26 cellular contexts compared by ENCODE assay signal in genomic region chr6:19329078-19329477, GRCh38.
"Had no signal": no experiment of that assay in that cellular context is flagged by ENCODE, and none has a peak within 500 bp of the region (broad histone marks: within the 10 kb centered on the region; RNA-seq: fewer than 3 reads in every experiment).

No MANE protein-coding gene starts in this region.

- DNase-seq: activated CD4-positive, alpha-beta memory T cell treated with anti-CD3 and anti-CD28 coated beads for 36 hours; activated CD4-positive, alpha-beta T cell treated with anti-CD3 and anti-CD28 coated beads for 36 hours; activated CD4-positive, alpha-beta T cell treated with anti-CD3 and anti-CD28 coated beads, Interleukin-2, amount 10 ng/mL, durations not matched to agents 24 days and 14 days; activated CD4-positive, CD25-positive, alpha-beta regulatory T cell; activated CD4-positive, CD25-positive, alpha-beta regulatory T cell treated with anti-CD3 and anti-CD28 coated beads, Interleukin-2, amount 50 U/mL, for 72 hours; activated CD8-positive, alpha-beta memory T cell treated with anti-CD3 and anti-CD28 coated beads, Interleukin-2, amount 10 ng/mL, durations not matched to agents 7 days and 5 days; activated CD8-positive, alpha-beta memory T cell treated with anti-CD3 and anti-CD28 coated beads, Interleukin-2, amount 50 U/mL, for 4 hours; activated CD8-positive, alpha-beta T cell treated with anti-CD3 and anti-CD28 coated beads, Interleukin-2, amount 10 ng/mL, durations not matched to agents 7 days and 5 days; activated effector memory CD4-positive, alpha-beta T cell treated with anti-CD3 and anti-CD28 coated beads, Interleukin-2, amount 50 U/mL, for 16 hours; activated naive CD4-positive, alpha-beta T cell treated with anti-CD3 and anti-CD28 coated beads for 36 hours; activated naive CD8-positive, alpha-beta T cell treated with anti-CD3 and anti-CD28 coated beads for 36 hours; activated naive CD8-positive, alpha-beta T cell treated with anti-CD3 and anti-CD28 coated beads, Interleukin-2, amount 50 U/mL, for 24 hours; activated T-cell treated with anti-CD3 and anti-CD28 coated beads, Interleukin-2, amount 50 U/mL, for 1 hour; activated T-cell treated with anti-CD3 and anti-CD28 coated beads, Interleukin-2, amount 50 U/mL, for 48 hours; adrenal gland; amygdala; aorta; body of pancreas; central memory CD4-positive, alpha-beta T cell; cerebellar nuclear complex; colonic mucosa; effector CD8-positive, alpha-beta T cell; esophagus squamous epithelium; foreskin melanocyte; T-helper 2 cell had no signal

- H3K27me3 ChIP-seq: adrenal gland, body of pancreas, colonic mucosa, esophagus squamous epithelium, gastroesophageal sphincter had no signal

- H3K36me3 ChIP-seq: adrenal gland, colonic mucosa, esophagus squamous epithelium, gastroesophageal sphincter had no signal

- ATAC-seq: activated CD4-positive, alpha-beta T cell treated with anti-CD3 and anti-CD28 coated beads for 36 hours; activated CD8-positive, alpha-beta memory T cell treated with anti-CD3 and anti-CD28 coated beads, Interleukin-2, amount 10 ng/mL, durations not matched to agents 7 days and 5 days; activated CD8-positive, alpha-beta T cell treated with anti-CD3 and anti-CD28 coated beads, Interleukin-2, amount 10 ng/mL, durations not matched to agents 7 days and 5 days; activated naive CD8-positive, alpha-beta T cell treated with anti-CD3 and anti-CD28 coated beads, Interleukin-2, amount 50 U/mL, for 24 hours; body of pancreas; gastroesophageal sphincter had no signal

- H3K27ac ChIP-seq: adrenal gland, body of pancreas, colonic mucosa, esophagus squamous epithelium had no signal

- H3K9me3 ChIP-seq: adrenal gland, body of pancreas, colonic mucosa, esophagus squamous epithelium, gastroesophageal sphincter had no signal

- H3K4me3 ChIP-seq: adrenal gland, body of pancreas, colonic mucosa, esophagus squamous epithelium, gastroesophageal sphincter had no signal

- H3K4me1 ChIP-seq: adrenal gland, body of pancreas, colonic mucosa had no signal
